8 cellular contexts compared by ENCODE assay signal in the genomic region with DNA sequence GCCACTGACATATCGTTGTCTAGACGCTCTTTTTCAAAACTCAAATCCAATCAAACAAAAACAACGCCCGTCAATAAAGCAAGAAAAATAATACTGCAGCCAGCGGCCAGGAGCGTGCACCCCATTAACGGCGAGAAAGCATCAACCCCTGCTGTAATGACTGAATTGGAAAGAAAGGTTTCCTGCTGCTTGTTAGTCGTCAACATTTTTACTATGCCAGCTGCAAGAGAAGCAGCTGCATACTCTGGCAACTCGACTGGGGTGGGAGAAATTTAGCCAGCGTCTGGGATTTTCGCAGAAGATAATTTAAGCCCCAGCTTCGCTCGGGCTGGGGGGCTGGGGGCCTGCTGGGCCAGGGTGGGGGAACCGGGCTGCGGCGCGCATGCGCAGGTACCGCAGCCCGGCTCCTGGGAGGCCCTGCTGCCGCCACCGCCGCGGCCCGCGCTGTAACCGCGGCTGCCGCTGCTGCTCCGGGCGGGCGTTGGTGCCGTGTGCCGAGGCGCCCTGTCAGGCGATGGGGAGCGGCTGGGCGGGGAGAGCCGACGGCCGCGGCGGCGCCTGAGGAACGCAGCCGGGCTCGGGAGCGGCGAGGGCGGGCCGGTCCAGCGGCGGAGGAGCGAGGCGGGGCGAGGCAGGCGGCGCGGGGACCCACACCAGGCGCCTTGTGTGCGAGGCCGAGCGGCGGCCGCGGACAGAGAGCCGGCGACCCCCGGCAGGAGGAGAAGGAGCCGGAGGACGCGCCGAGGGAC. TPM values are rescaled to one million over a fixed set of nuclear protein-coding genes. Genes with fewer than 3 reads are reported as not detected.
DNase-seq lines count a peak whose midpoint lies in the region; ATAC-seq lines count a peak whose summit lies in the region.

No MANE protein-coding gene starts in this region.

- ATAC-seq in GM19468 (IDR thresholded peaks at IDR 0.05; ENCODE audit: extremely low read depth, unreplicated experiment) = peak; percentile 31

- DNase-seq in COR-L47 (lab: John Stamatoyannopoulos, UW) (peak; percentile 25), HS-27A (ENCODE audit: low read depth) (peak; percentile 68), NT2/D1 (ENCODE audit: low read depth, low spot score) (no peak), activated T-cell treated with anti-CD3 and anti-CD28 coated beads for 1 hour (ENCODE audit: low read depth) (peak; percentile 53), epithelial cell of prostate (ENCODE audit: low read depth, low spot score) (no peak), mucosa of gallbladder (ENCODE audit: low spot score) (peak; percentile 61)
- peak; percentile 59 for DNase-seq in stimulated activated CD8-positive, alpha-beta memory T cell treated with anti-CD3 and anti-CD28 coated beads, Interleukin-4, amount 100 ng/mL, for 24 hours (ENCODE audit: low read depth)

- H3K27me3 ChIP-seq in NT2/D1 (ENCODE audit: insufficient read depth, insufficient read length) = no peaks in the 10 kb centered on the region

- no peaks in the 10 kb centered on the region for H3K36me3 ChIP-seq in NT2/D1 (ENCODE audit: insufficient read depth, insufficient read length, low read length)

- H3K27ac ChIP-seq in epithelial cell of prostate = peak overlapping the region; percentile 91

- H3K4me1 ChIP-seq in NT2/D1 (ENCODE audit: insufficient read depth, insufficient read length) = no peaks in the 10 kb centered on the region

- H3K9ac ChIP-seq in NT2/D1 (ENCODE audit: insufficient read length, low read depth) = peak overlapping the region; percentile 85

- H3K9me3 ChIP-seq in NT2/D1 (ENCODE audit: insufficient read depth, low read length) = no peaks in the 10 kb centered on the region

- H3K4me3 ChIP-seq in NT2/D1 (ENCODE audit: insufficient read length, low read depth) = peak overlapping the region; percentile 76

RNA-seq across cellular contexts. Expression of a gene that starts 0.7 kb away (rescaled TPM):
- 23.0 TPM for total RNA-seq in mucosa of gallbladder

Comparison
In these comparisons a context has a peak if more than half of its experiments do, and no peak if none do; other contexts are left out.
1. DNase-seq: peak in COR-L47 (single experiment), HS-27A (single experiment), activated T-cell treated with anti-CD3 and anti-CD28 coated beads for 1 hour (single experiment), mucosa of gallbladder (single experiment) and stimulated activated CD8-positive, alpha-beta memory T cell treated with anti-CD3 and anti-CD28 coated beads, Interleukin-4, amount 100 ng/mL, for 24 hours (single experiment); none in NT2/D1 (single experiment) and epithelial cell of prostate (single experiment).